8 cellular contexts compared by ENCODE assay signal in the genomic region with DNA sequence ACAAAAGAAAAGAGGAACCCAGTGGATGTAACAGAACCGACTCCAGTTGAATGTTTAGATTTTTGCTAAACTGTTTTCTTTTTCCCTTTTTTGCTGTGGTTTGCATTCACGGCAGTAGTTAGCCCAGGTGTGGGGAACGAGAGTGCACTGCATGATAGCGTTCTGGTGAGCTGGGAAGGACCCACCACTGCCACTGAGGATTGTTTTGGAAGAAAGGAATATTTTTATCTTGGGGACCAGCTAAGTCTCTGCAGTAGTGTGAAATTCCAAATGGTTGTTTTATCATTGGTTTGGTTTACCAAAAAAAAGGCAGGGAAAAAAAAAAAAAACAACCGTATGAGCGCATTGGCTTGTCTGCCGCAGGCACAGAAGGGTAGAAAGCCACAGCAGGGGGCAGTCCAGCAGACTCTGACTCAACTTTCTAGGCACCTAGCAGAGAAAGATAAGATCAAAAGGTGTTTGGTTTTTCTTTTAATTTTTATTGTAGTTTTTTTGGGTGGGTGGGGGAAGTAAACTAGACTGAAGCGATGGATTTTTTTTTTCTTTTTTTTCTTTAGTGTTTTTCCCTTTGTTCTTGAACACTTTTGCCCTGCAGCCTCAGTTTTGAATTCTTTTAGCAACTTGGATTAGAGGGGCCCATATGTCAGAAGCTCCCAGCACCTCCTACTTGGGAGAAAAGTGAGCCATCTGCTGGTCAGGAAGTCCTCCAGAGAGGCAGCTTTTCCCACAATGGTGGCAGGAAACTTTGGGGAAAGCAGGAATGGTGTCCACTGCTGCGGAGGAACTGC. TPM values are rescaled to one million over a fixed set of nuclear protein-coding genes. Genes with fewer than 3 reads are reported as not detected.
A peak's percentile ranks its signal among the peaks of the same experiment; 100 is the strongest.
DNase-seq lines count a peak whose midpoint lies in the region; ATAC-seq, FAIRE-seq and TF ChIP-seq lines count a peak whose summit lies in the region.

No MANE protein-coding gene starts in this region.

- H3K27ac ChIP-seq in A673 (ENCODE audit: low read depth, low read length, poor library complexity, severe bottlenecking) = no peak overlapping the region
- H3K27ac ChIP-seq in ovary = no peak overlapping the region
- no peak overlapping the region for H3K27ac ChIP-seq in gastroesophageal sphincter

- DNase-seq in A673 (ENCODE audit: low spot score) (peak; percentile 65), HK-2 (ENCODE audit: unreplicated experiment) (peak; percentile 21), ovary (peak in 3 of 5 donors; percentile 34 to 51 (median 48)), GM19239 (ENCODE audit: insufficient read length, low spot score) (no peak)
- DNase-seq in activated CD4-positive, CD25-positive, alpha-beta regulatory T cell treated with anti-CD3 and anti-CD28 coated beads, Interleukin-2, amount 50 U/mL, for 72 hours = peak; percentile 56
- peak; percentile 49 for DNase-seq in effector CD4-positive, alpha-beta T cell

- FAIRE-seq in GM19239 (lab: Jason Lieb, UNC) = no peak

- CTCF ChIA-PET in A673 (lab: Charles Lee) = interaction anchor here (0.7 to 1.5 kb wide), 2 partner anchors 44 to 86 kb away, joined by 3 to 5 read pairs; no protein-coding TSS in a partner anchor

- ATAC-seq in gastroesophageal sphincter (no peak), HG02588 (IDR thresholded peaks at IDR 0.05; ENCODE audit: unreplicated experiment) (no peak)

- H3K4me3 ChIP-seq in A673 (ENCODE audit: low read depth, low read length, poor library complexity, severe bottlenecking) (no peak overlapping the region), ovary (no peak overlapping the region), gastroesophageal sphincter (no peak overlapping the region)

- TF ChIP-seq POLR2A in ovary (IDR thresholded peaks at IDR 0.05) = no peak
- TF ChIP-seq POLR2A in gastroesophageal sphincter (IDR thresholded peaks at IDR 0.05) = no peak

- BruUV-seq in A673 (replicated peaks; lab: Mats Ljungman, UMichigan) = no TSS peak

- TF ChIP-seq EP300 in ovary (IDR thresholded peaks at IDR 0.05) (no peak), gastroesophageal sphincter (IDR thresholded peaks at IDR 0.05) (no peak)

- POLR2A ChIA-PET in A673 (lab: Charles Lee; ENCODE audit: low non-redundant PET) = no interaction called here

- no peaks in the 10 kb centered on the region for H3K27me3 ChIP-seq in A673 (replicated peaks; ENCODE audit: insufficient read depth, low read depth, low read length, poor library complexity)
- H3K27me3 ChIP-seq in ovary = no peaks in the 10 kb centered on the region
- no peaks in the 10 kb centered on the region for H3K27me3 ChIP-seq in gastroesophageal sphincter

- H3K36me3 ChIP-seq in A673 (ENCODE audit: insufficient read depth, low read length, poor library complexity, severe bottlenecking) (peaks cover 57% of the 10 kb centered on the region), ovary (no peaks in the 10 kb centered on the region), gastroesophageal sphincter (peaks cover 0 to 50% of the 10 kb centered on the region in 2 donors)

- TF ChIP-seq CTCF in A673 (conservative IDR thresholded peaks at IDR 0.05; ENCODE audit: low read depth, low read length) (peak; percentile 62), ovary (IDR thresholded peaks at IDR 0.05) (peak in 2 of 3 donors; percentile 33 to 46), gastroesophageal sphincter (IDR thresholded peaks at IDR 0.05) (peak in 2 of 4 experiments; percentile 40 to 57)

- 15 to 38% (median 19%) methylated on average over 9 of the region's 9 CpGs for WGBS in ovary, 3 donors
- 72 to 75% methylated on average over 8 to 9 of the region's 9 CpGs for WGBS in gastroesophageal sphincter (ENCODE audit: low coverage in 1 of 2), 2 donors

- H3K9me3 ChIP-seq in A673 (ENCODE audit: low read depth, low read length, poor library complexity, severe bottlenecking) (no peaks in the 10 kb centered on the region), ovary (no peaks in the 10 kb centered on the region), gastroesophageal sphincter (no peaks in the 10 kb centered on the region)

- H3K4me1 ChIP-seq in A673 (ENCODE audit: insufficient read depth, low read length, poor library complexity, severe bottlenecking) (peaks cover 6% of the 10 kb centered on the region), ovary (ENCODE audit: insufficient read depth) (peaks cover 8% of the 10 kb centered on the region), gastroesophageal sphincter (peaks cover 0 to 8% (median 0%) of the 10 kb centered on the region in 3 donors)

- intact Hi-C loops in A673 (cut with micrococcal nuclease; ENCODE audit: unreplicated experiment) = loop anchor here (1.0 kb wide), 1 partner anchor 36 kb away; no protein-coding TSS in a partner anchor
- intact Hi-C loops in ovary (cut with DNase I) = loop anchor here in 2 of 4 donors (5.0 to 10.0 kb wide), 2 partner anchors 35 to 127 kb away; no protein-coding TSS in a partner anchor

RNA-seq across cellular contexts. Expression of a gene that starts 13.5 kb away (rescaled TPM):
- total RNA-seq in A673 (2021) = 124 and 150 TPM in 2 replicates
- total RNA-seq in ovary = 10 to 100 TPM; 35.6 to 61.0 (median 40.9) TPM
- polyA plus RNA-seq in ovary = 10 to 100 TPM; 29.6 to 59.0 TPM
- 100 to 1,000 TPM in 1 of 4 donors, 10 to 100 TPM in 3; 66.3 to 100 (median 78.9) TPM for total RNA-seq in gastroesophageal sphincter

RNA-seq across cellular contexts. Expression of a gene that starts 18.7 kb away (rescaled TPM):
- total RNA-seq in A673 (2021) (54.9 and 59.0 TPM in 2 replicates), ovary (10 to 100 TPM; 19.2 to 39.2 (median 26.0) TPM), gastroesophageal sphincter (10 to 100 TPM in 2 of 4 donors, 1 to 10 TPM in 2; 7.2 to 14.0 (median 9.4) TPM)
- 10 to 100 TPM; 12.6 to 21.6 TPM for polyA plus RNA-seq in ovary

RNA-seq across cellular contexts. Expression of a gene that starts 50.7 kb away (rescaled TPM):
- total RNA-seq in A673 (2021) = 0.11 TPM in 1 of 2 replicates, not detected in the other
- 1,000 to 10,000 TPM in 1 of 7 donors, 100 to 1,000 TPM in 5, 10 to 100 TPM in 1; 69.5 to 1,408 (median 681) TPM for total RNA-seq in ovary
- 100 to 1,000 TPM; 269 to 691 TPM for polyA plus RNA-seq in ovary
- 1,000 to 10,000 TPM; 1,087 to 2,842 (median 1,707) TPM for total RNA-seq in gastroesophageal sphincter

RNA-seq across cellular contexts. Expression of a gene that starts 53.9 kb away (rescaled TPM):
- total RNA-seq in A673 (2021) (0.13 TPM in 1 of 2 replicates, not detected in the other), ovary (under 1 TPM in 6 of 7 donors, not detected in 1; 0.10 to 0.46 (median 0.29) TPM), gastroesophageal sphincter (under 1 TPM in 1 of 4 donors, not detected in 3; 0.13 TPM)
- 1 to 10 TPM in 1 of 2 donors, under 1 TPM in 1; 0.24 to 1.1 TPM for polyA plus RNA-seq in ovary

Comparison
In these comparisons a context has a peak if more than half of its experiments do, and no peak if none do; other contexts are left out.
1. RNA of a gene that starts 50.7 kb away (total RNA-seq): 1,087 to 2,842 TPM in gastroesophageal sphincter and 69.5 to 1,408 TPM in ovary; 0.11 TPM in A673; every median in the first group is over 10 times any median in the second.